Comparison of ENCODE assay signal across 17 cellular contexts in genomic region chr7:70764701-70765208, GRCh38.
DNase-seq lines count a peak whose midpoint lies in the region; ATAC-seq, FAIRE-seq and TF ChIP-seq lines count a peak whose summit lies in the region.
"Had no signal": no experiment of that assay in that cellular context is flagged by ENCODE, and none has a peak within 500 bp of the region (broad histone marks: within the 10 kb centered on the region; RNA-seq: fewer than 3 reads in every experiment).

No MANE protein-coding gene starts in this region.

- peak overlapping the region; percentile 89 for H3K4me2 ChIP-seq in GM12878 (ENCODE audit: control insufficient read depth, insufficient read depth)
- H3K4me2 ChIP-seq: SK-N-SH had no signal

- intact Hi-C loops in GM12878 (cut with micrococcal nuclease; ENCODE audit: unreplicated experiment): loop anchor here (1.0 to 10.0 kb wide), 2 partner anchors 37 to 960 kb away; no protein-coding TSS in a partner anchor

- H3K4me1 Mint-ChIP-seq in activated T-cell treated with anti-CD3 and anti-CD28 coated beads, Interleukin-2, amount 50 U/mL, for 4 hours (ENCODE audit: low read depth): peaks cover 10% of the 10 kb centered on the region

- FAIRE-seq in GM12878 (lab: Jason Lieb, UNC) (no peak), D721Med (lab: Jason Lieb, UNC) (no peak)
- FAIRE-seq: TTC549 had no signal

- no peak for ATAC-seq in activated T-cell treated with anti-CD3 and anti-CD28 coated beads, Interleukin-2, amount 50 U/mL, for 4 hours
- ATAC-seq in HG02885 (IDR thresholded peaks at IDR 0.05; ENCODE audit: poor library complexity, unreplicated experiment) (peak; percentile 0), GM12878 (peak; percentile 8; the same call in 2 of the 3 replicates), HG02759 (IDR thresholded peaks at IDR 0.05; ENCODE audit: unreplicated experiment) (no peak)
- ATAC-seq: esophagus mucosa had no signal

- H3K27me3 Mint-ChIP-seq in activated T-cell treated with anti-CD3 and anti-CD28 coated beads, Interleukin-2, amount 50 U/mL, for 4 hours (ENCODE audit: low read depth): no peaks in the 10 kb centered on the region
- H3K27me3 Mint-ChIP-seq: activated CD8-positive, alpha-beta T cell treated with anti-CD3 and anti-CD28 coated beads for 36 hours; naive B cell; stimulated activated naive B cell treated with anti-CD40 and anti-IgM and Interleukin-4, amounts not matched to agents 10 μg/mL and 1 μg/mL and 100 μg/mL, for 72 hours had no signal

- H3K36me3 Mint-ChIP-seq in activated T-cell treated with anti-CD3 and anti-CD28 coated beads, Interleukin-2, amount 50 U/mL, for 4 hours (ENCODE audit: insufficient read depth): no peaks in the 10 kb centered on the region

- H3K27ac ChIP-seq in GM12878 (ENCODE audit: control insufficient read depth, insufficient read depth) (peak overlapping the region; percentile 98), temporal lobe (ENCODE audit: low read depth, low read length) (peak overlapping the region; percentile 19)

- WGBS in GM12878 (ENCODE audit: insufficient coverage, insufficient replicate concordance, low lambda C conversion rate, missing lambda C conversion rate): 16% methylated on average over 11 of the region's 15 CpGs

- RAD21 ChIA-PET in GM12878 (lab: Charles Lee; ENCODE audit: unreplicated experiment): interaction anchor here (0.6 to 7.1 kb wide), 17 partner anchors 8 to 940 kb away, joined by 3 to 53 read pairs (median 4); no protein-coding TSS in a partner anchor

- BruUV-seq in GM12878 (replicated peaks; lab: Mats Ljungman, UMichigan): no TSS peak

- peak overlapping the region; percentile 54 for H3K4me3 ChIP-seq in GM12878
- H3K4me3 ChIP-seq: lung had no signal

- peak overlapping the region; percentile 68 for H3K4me3 Mint-ChIP-seq in activated T-cell treated with anti-CD3 and anti-CD28 coated beads, Interleukin-2, amount 50 U/mL, for 4 hours

- H3K9ac ChIP-seq in GM12878 (ENCODE audit: control insufficient read depth, insufficient read depth, low read length): peak overlapping the region; percentile 84
- H3K9ac ChIP-seq: SK-N-SH had no signal

- H3K9me3 ChIP-seq in GM12878 (replicated peaks; ENCODE audit: control insufficient read depth, insufficient read depth, low read length): no peaks in the 10 kb centered on the region
- H3K9me3 ChIP-seq: SK-N-SH had no signal

- H4K20me1 ChIP-seq in GM12878 (ENCODE audit: control insufficient read depth, insufficient read depth): no peaks in the 10 kb centered on the region

- DNase-seq in activated T-cell treated with anti-CD3 and anti-CD28 coated beads, Interleukin-2, amount 50 U/mL, for 4 hours: no peak
- no peak for DNase-seq in activated T-cell treated with anti-CD3 and anti-CD28 coated beads, Interleukin-2, amount 50 U/mL, for 48 hours
- DNase-seq in GM12878 (ENCODE audit: low read depth, low spot score) (no peak), amniotic stem cell (lab: John Stamatoyannopoulos, UW) (no peak), D721Med (ENCODE audit: insufficient read length, low spot score) (no peak)
- DNase-seq: activated gamma-delta T cell treated with Interleukin-2 at 50 U/mL for 16 hours, naive B cell, NCI-H526, SK-N-SH had no signal

- TF ChIP-seq EP300 in GM12878 (IDR thresholded peaks at IDR 0.05; ENCODE audit: borderline replicate concordance in 1 of 2, control insufficient read depth in 1 of 2, low read depth in 2 of 2, low read length in 2 of 2): no peak

- peaks cover 41% of the 10 kb centered on the region for H3K4me1 ChIP-seq in GM12878 (ENCODE audit: control insufficient read depth, insufficient read depth, low read length)

- CTCF ChIA-PET in GM12878 (lab: Yijun Ruan, JAX): interaction anchor here (0.9 to 3.2 kb wide), 8 partner anchors 10 to 54 kb away, joined by 3 to 22 read pairs (median 5); no protein-coding TSS in a partner anchor

- H3K9me3 Mint-ChIP-seq in activated T-cell treated with anti-CD3 and anti-CD28 coated beads, Interleukin-2, amount 50 U/mL, for 4 hours: no peaks in the 10 kb centered on the region
- H3K9me3 Mint-ChIP-seq: activated CD8-positive, alpha-beta T cell treated with anti-CD3 and anti-CD28 coated beads for 36 hours; naive B cell; stimulated activated naive B cell treated with anti-CD40 and anti-IgM and Interleukin-4, amounts not matched to agents 10 μg/mL and 1 μg/mL and 100 μg/mL, for 72 hours had no signal

- TF ChIP-seq CTCF in GM12878 (IDR thresholded peaks at IDR 0.05 in 2 of 3, conservative IDR thresholded peaks at IDR 0.05 in 1 of 3; ENCODE audit: control insufficient read depth in 2 of 3, extremely low read depth in 1 of 3, insufficient read depth in 1 of 3, low read depth in 3 of 3, low read length in 3 of 3) (no peak), D721Med (IDR thresholded peaks at IDR 0.05; ENCODE audit: insufficient read depth, missing control alignments) (no peak)

- POLR2A ChIA-PET in GM12878 (lab: Charles Lee): interaction anchor here (0.7 to 2.8 kb wide), 11 partner anchors 12 to 97 kb away, joined by 3 to 12 read pairs (median 4); no protein-coding TSS in a partner anchor

- no peak for TF ChIP-seq RAD21 in GM12878 (IDR thresholded peaks at IDR 0.05; ENCODE audit: insufficient read depth, low read depth, low read length)

- H2AFZ ChIP-seq in GM12878 (ENCODE audit: control insufficient read depth, low read depth, low read length): no peak overlapping the region

- SMC1A ChIA-PET in GM12878 (lab: Charles Lee; ENCODE audit: uncharacterized antibody, unreplicated experiment): interaction anchor here (0.7 to 10.1 kb wide), 11 partner anchors 11 to 69 kb away, joined by 3 to 114 read pairs (median 8); no protein-coding TSS in a partner anchor

- H3K36me3 ChIP-seq in GM12878 (ENCODE audit: control insufficient read depth in 2 of 2, insufficient read depth in 2 of 2, low read length in 1 of 2): peaks cover 9 to 20% of the 10 kb centered on the region in 2 experiments; a peak in 3 of 4 replicates

- H3K79me2 ChIP-seq in GM12878 (ENCODE audit: control insufficient read depth, insufficient read depth, low read length): peaks cover 50% of the 10 kb centered on the region

- no peak for TF ChIP-seq POLR2A in GM12878 (IDR thresholded peaks at IDR 0.05; ENCODE audit: low read depth, low read length)

- in situ Hi-C loops in GM12878 (cut with MboI): loop anchor here (5.0 kb wide), 1 partner anchor 37 kb away; no protein-coding TSS in a partner anchor

- H3K27me3 ChIP-seq in GM12878 (replicated peaks in 1 of 2; ENCODE audit: control insufficient read depth in 2 of 2, insufficient read depth in 2 of 2, low read length in 1 of 2): no peaks in the 10 kb centered on the region

TF ChIP-seq in GM12878, 131 proteins besides CTCF, POLR2A, EP300 and RAD21:
- TF ChIP-seq, protein P1, sequence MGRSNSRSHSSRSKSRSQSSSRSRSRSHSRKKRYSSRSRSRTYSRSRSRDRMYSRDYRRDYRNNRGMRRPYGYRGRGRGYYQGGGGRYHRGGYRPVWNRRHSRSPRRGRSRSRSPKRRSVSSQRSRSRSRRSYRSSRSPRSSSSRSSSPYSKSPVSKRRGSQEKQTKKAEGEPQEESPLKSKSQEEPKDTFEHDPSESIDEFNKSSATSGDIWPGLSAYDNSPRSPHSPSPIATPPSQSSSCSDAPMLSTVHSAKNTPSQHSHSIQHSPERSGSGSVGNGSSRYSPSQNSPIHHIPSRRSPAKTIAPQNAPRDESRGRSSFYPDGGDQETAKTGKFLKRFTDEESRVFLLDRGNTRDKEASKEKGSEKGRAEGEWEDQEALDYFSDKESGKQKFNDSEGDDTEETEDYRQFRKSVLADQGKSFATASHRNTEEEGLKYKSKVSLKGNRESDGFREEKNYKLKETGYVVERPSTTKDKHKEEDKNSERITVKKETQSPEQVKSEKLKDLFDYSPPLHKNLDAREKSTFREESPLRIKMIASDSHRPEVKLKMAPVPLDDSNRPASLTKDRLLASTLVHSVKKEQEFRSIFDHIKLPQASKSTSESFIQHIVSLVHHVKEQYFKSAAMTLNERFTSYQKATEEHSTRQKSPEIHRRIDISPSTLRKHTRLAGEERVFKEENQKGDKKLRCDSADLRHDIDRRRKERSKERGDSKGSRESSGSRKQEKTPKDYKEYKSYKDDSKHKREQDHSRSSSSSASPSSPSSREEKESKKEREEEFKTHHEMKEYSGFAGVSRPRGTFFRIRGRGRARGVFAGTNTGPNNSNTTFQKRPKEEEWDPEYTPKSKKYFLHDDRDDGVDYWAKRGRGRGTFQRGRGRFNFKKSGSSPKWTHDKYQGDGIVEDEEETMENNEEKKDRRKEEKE (IDR thresholded peaks at IDR 0.05): no peak
- TF ChIP-seq HDGF (IDR thresholded peaks at IDR 0.05): 0 out of 2 replicates have a peak, but pooled peaks have one; percentile 67
- TF ChIP-seq, protein P2, sequence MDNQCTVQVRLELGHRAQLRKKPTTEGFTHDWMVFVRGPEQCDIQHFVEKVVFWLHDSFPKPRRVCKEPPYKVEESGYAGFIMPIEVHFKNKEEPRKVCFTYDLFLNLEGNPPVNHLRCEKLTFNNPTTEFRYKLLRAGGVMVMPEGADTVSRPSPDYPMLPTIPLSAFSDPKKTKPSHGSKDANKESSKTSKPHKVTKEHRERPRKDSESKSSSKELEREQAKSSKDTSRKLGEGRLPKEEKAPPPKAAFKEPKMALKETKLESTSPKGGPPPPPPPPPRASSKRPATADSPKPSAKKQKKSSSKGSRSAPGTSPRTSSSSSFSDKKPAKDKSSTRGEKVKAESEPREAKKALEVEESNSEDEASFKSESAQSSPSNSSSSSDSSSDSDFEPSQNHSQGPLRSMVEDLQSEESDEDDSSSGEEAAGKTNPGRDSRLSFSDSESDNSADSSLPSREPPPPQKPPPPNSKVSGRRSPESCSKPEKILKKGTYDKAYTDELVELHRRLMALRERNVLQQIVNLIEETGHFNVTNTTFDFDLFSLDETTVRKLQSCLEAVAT (IDR thresholded peaks at IDR 0.05): no peak

Comparison
In these comparisons a context has a peak if more than half of its experiments do, and no peak if none do; other contexts are left out.
1. ATAC-seq: peak in HG02885 (single experiment) and GM12878 (single experiment); none in activated T-cell treated with anti-CD3 and anti-CD28 coated beads, Interleukin-2, amount 50 U/mL, for 4 hours (0 of 2) and HG02759 (single experiment).